Comparison of ENCODE assay signal across 18 cellular contexts in genomic region chr5:163396941-163397340, GRCh38. TPM values are rescaled to one million over a fixed set of nuclear protein-coding genes. Genes with fewer than 3 reads are reported as not detected.
DNase-seq lines count a peak whose midpoint lies in the region; ATAC-seq and TF ChIP-seq lines count a peak whose summit lies in the region.
"Had no signal": no experiment of that assay in that cellular context is flagged by ENCODE, and none has a peak within 500 bp of the region (broad histone marks: within the 10 kb centered on the region; RNA-seq: fewer than 3 reads in every experiment).

No MANE protein-coding gene starts in this region.

- H4K20me1 ChIP-seq in hepatocyte (ENCODE audit: insufficient read depth, poor library complexity, severe bottlenecking) (no peaks in the 10 kb centered on the region), PC-3 (ENCODE audit: low read length) (no peaks in the 10 kb centered on the region)

- H3K4me1 ChIP-seq in hepatocyte (ENCODE audit: insufficient read depth) (no peaks in the 10 kb centered on the region), PC-3 (ENCODE audit: insufficient read depth, low read length) (no peaks in the 10 kb centered on the region)

- intact Hi-C loops in CD14-positive monocyte (cut with micrococcal nuclease) (no loop called here), PC-3 (cut with micrococcal nuclease) (no loop called here)

- peak overlapping the region; percentile 39 for H3K4me2 ChIP-seq in hepatocyte
- H3K4me2 ChIP-seq in PC-3 (ENCODE audit: low read length) = no peak overlapping the region
- H3K4me2 ChIP-seq: PC-9 had no signal

- H3K27me3 ChIP-seq in hepatocyte = no peaks in the 10 kb centered on the region
- H3K27me3 ChIP-seq in PC-3 (ENCODE audit: low read length) = no peaks in the 10 kb centered on the region

- H3K36me3 Mint-ChIP-seq in CD14-positive monocyte = no peaks in the 10 kb centered on the region
- H3K36me3 Mint-ChIP-seq: CD4-positive, alpha-beta memory T cell had no signal

- TF ChIP-seq CTCF in CD14-positive monocyte (IDR thresholded peaks at IDR 0.05) (no peak), NB4 (IDR thresholded peaks at IDR 0.05; ENCODE audit: low read depth, low read length) (no peak), hepatocyte (IDR thresholded peaks at IDR 0.05; ENCODE audit: poor library complexity) (no peak), GM20000 (IDR thresholded peaks at IDR 0.05; ENCODE audit: extremely low read depth, missing control alignments) (no peak), PC-3 (conservative IDR thresholded peaks at IDR 0.05; ENCODE audit: low read depth, low read length) (no peak)

- peaks cover 12% of the 10 kb centered on the region for H3K4me1 Mint-ChIP-seq in CD14-positive monocyte
- H3K4me1 Mint-ChIP-seq: CD4-positive, alpha-beta memory T cell had no signal

- no TSS peak for BruUV-seq in PC-3 (replicated peaks; lab: Mats Ljungman, UMichigan)

- DNase-seq in CD14-positive monocyte (ENCODE audit: low spot score) = no peak
- DNase-seq in NB4 (ENCODE audit: low read depth) = peak; percentile 30
- DNase-seq in SKM-1 treated with dmso at 0.1 percent for 144 hours (lab: John Stamatoyannopoulos, UW; ENCODE audit: unreplicated experiment) = peak; percentile 85
- no peak for DNase-seq in hepatocyte (ENCODE audit: low spot score)
- no peak for DNase-seq in anterior cingulate cortex (lab: John Stamatoyannopoulos, UW)
- DNase-seq in GM20000 (ENCODE audit: low spot score) = no peak
- DNase-seq in PC-3 = no peak
- no peak for DNase-seq in stimulated activated CD4-positive, alpha-beta T cell treated with anti-CD3 and anti-CD28 coated beads, Interleukin-12 subunit alpha, Interleukin-12 subunit beta, amount 100 ng/mL, for 4 hours
- DNase-seq: CD4-positive, alpha-beta memory T cell; DMS79; GOT3; KG1; NCI-H1417; NCI-H2029; NCI-H510A; PC-9 had no signal

- CTCF ChIA-PET in PC-3 (lab: Charles Lee) = no interaction called here

- no peaks in the 10 kb centered on the region for H3K9me3 ChIP-seq in hepatocyte (ENCODE audit: low read depth)
- H3K9me3 ChIP-seq in PC-3 (ENCODE audit: low read length) = no peaks in the 10 kb centered on the region

- H3K36me3 ChIP-seq in hepatocyte (replicated peaks; ENCODE audit: insufficient read depth, low read depth) = no peaks in the 10 kb centered on the region
- no peaks in the 10 kb centered on the region for H3K36me3 ChIP-seq in PC-3 (ENCODE audit: low read depth, low read length)

- no peak for TF ChIP-seq POLR2A in NB4 (IDR thresholded peaks at IDR 0.05; ENCODE audit: extremely low read depth, insufficient read length)

- POLR2A ChIA-PET in PC-3 (lab: Charles Lee; ENCODE audit: unreplicated experiment) = no interaction called here

- H3K4me3 Mint-ChIP-seq in CD14-positive monocyte = peak overlapping the region in 1 of 2 donors; percentile 39
- H3K4me3 Mint-ChIP-seq: CD4-positive, alpha-beta memory T cell; T-helper 1 cell treated with Interleukin-12 subunit alpha and Interleukin-12 subunit beta and Interleukin-4 antibody, amounts not matched to agents 30 μg/mL and 1 μg/mL, for 36 hours had no signal

- H3K27ac ChIP-seq in hepatocyte (peak overlapping the region; percentile 59), PC-3 (ENCODE audit: low read length) (no peak overlapping the region)
- H3K27ac ChIP-seq: PC-9, SK-N-MC had no signal

- 91% methylated on average over 8 of the region's 8 CpGs for WGBS in hepatocyte (ENCODE audit: low lambda C conversion rate, missing lambda C conversion rate)

- peaks cover 0 to 4% (median 3%) of the 10 kb centered on the region in 7 donors for H3K9me3 Mint-ChIP-seq in CD14-positive monocyte
- H3K9me3 Mint-ChIP-seq: T-helper 1 cell treated with Interleukin-12 subunit alpha and Interleukin-12 subunit beta and Interleukin-4 antibody, amounts not matched to agents 30 μg/mL and 1 μg/mL, for 36 hours had no signal

- H3K9me2 ChIP-seq in hepatocyte (replicated peaks; ENCODE audit: insufficient read depth) (no peaks in the 10 kb centered on the region), PC-3 (replicated peaks; ENCODE audit: low read length) (no peaks in the 10 kb centered on the region)

- H3K79me2 ChIP-seq in hepatocyte = no peaks in the 10 kb centered on the region
- H3K79me2 ChIP-seq in PC-3 (ENCODE audit: low read length) = no peaks in the 10 kb centered on the region

- H3K4me3 ChIP-seq in NB4 (ENCODE audit: low read depth, low read length) = no peak overlapping the region
- no peak overlapping the region for H3K4me3 ChIP-seq in hepatocyte
- no peak overlapping the region for H3K4me3 ChIP-seq in PC-3 (ENCODE audit: low read length)
- H3K4me3 ChIP-seq: PC-9, SK-N-MC had no signal

- no peak overlapping the region for H3K9ac ChIP-seq in PC-3 (ENCODE audit: low read length)

- ATAC-seq in PC-3 = no peak

- H2AFZ ChIP-seq in hepatocyte (no peak overlapping the region), PC-3 (ENCODE audit: low read length) (no peak overlapping the region)
- H2AFZ ChIP-seq: PC-9 had no signal

- peaks cover 0 to 7% (median 1%) of the 10 kb centered on the region in 3 donors for H3K27me3 Mint-ChIP-seq in CD14-positive monocyte (ENCODE audit: low read depth in 3 of 3)

- peak overlapping the region in 4 of 7 donors; percentile 19 to 76 (median 64) for H3K27ac Mint-ChIP-seq in CD14-positive monocyte
- H3K27ac Mint-ChIP-seq: CD4-positive, alpha-beta memory T cell; T-helper 1 cell treated with Interleukin-12 subunit alpha and Interleukin-12 subunit beta and Interleukin-4 antibody, amounts not matched to agents 30 μg/mL and 1 μg/mL, for 36 hours had no signal

- H3F3A ChIP-seq in PC-3 (ENCODE audit: low read length, unreplicated experiment) = no peaks in the 10 kb centered on the region

RNA-seq across cellular contexts. Expression of gene CCNG1, which starts 40.5 kb away (rescaled TPM):
- polyA plus RNA-seq in CD14-positive monocyte = 10 to 100 TPM; 46.0 to 48.9 TPM
- 332 and 390 TPM in 2 replicates for total RNA-seq in hepatocyte
- 141 and 158 TPM in 2 replicates for polyA plus RNA-seq in hepatocyte
- 60.9 and 70.0 TPM in 2 replicates for total RNA-seq in PC-3 (2014; rRNA removed)

Comparison
In these comparisons a context has a peak if more than half of its experiments do, and no peak if none do; other contexts are left out.
1. DNase-seq: peak in NB4 (single experiment) and SKM-1 treated with dmso at 0.1 percent for 144 hours (single experiment); none in CD14-positive monocyte (single experiment), hepatocyte (single experiment), anterior cingulate cortex (0 of 58), GM20000 (single experiment), PC-3 (single experiment) and stimulated activated CD4-positive, alpha-beta T cell treated with anti-CD3 and anti-CD28 coated beads, Interleukin-12 subunit alpha, Interleukin-12 subunit beta, amount 100 ng/mL, for 4 hours (single experiment).